9 cellular contexts compared by ENCODE assay signal in genomic region chr6:7561153-7561964, GRCh38. TPM values are rescaled to one million over a fixed set of nuclear protein-coding genes. Genes with fewer than 3 reads are reported as not detected.
DNase-seq lines count a peak whose midpoint lies in the region; ATAC-seq and TF ChIP-seq lines count a peak whose summit lies in the region.
"Had no signal": no experiment of that assay in that cellular context is flagged by ENCODE, and none has a peak within 500 bp of the region (broad histone marks: within the 10 kb centered on the region; RNA-seq: fewer than 3 reads in every experiment).

No MANE protein-coding gene starts in this region.

- 55% methylated on average over 19 of the region's 19 CpGs for WGBS in hepatocyte (ENCODE audit: low lambda C conversion rate, missing lambda C conversion rate)

- peak overlapping the region; percentile 31 for H3K4me2 ChIP-seq in hepatocyte

- H2AFZ ChIP-seq in hepatocyte = no peak overlapping the region

- H4K20me1 ChIP-seq in hepatocyte (ENCODE audit: insufficient read depth, poor library complexity, severe bottlenecking) = no peaks in the 10 kb centered on the region

- H3K36me3 ChIP-seq in hepatocyte (replicated peaks; ENCODE audit: insufficient read depth, low read depth) (no peaks in the 10 kb centered on the region), upper lobe of right lung (no peaks in the 10 kb centered on the region)
- H3K36me3 ChIP-seq: neutrophil had no signal

- H3K27ac ChIP-seq in hepatocyte = peak overlapping the region; percentile 80
- H3K27ac ChIP-seq in upper lobe of right lung = no peak overlapping the region
- H3K27ac ChIP-seq: neutrophil had no signal

- H3K4me1 ChIP-seq in hepatocyte (ENCODE audit: insufficient read depth) (peaks cover 5% of the 10 kb centered on the region), upper lobe of right lung (peaks cover 6% of the 10 kb centered on the region)

- no peaks in the 10 kb centered on the region for H3K9me2 ChIP-seq in hepatocyte (replicated peaks; ENCODE audit: insufficient read depth)

- H3K4me3 ChIP-seq in hepatocyte (no peak overlapping the region), upper lobe of right lung (no peak overlapping the region)

- DNase-seq in NCI-H146 (lab: John Stamatoyannopoulos, UW) = peak; percentile 98
- DNase-seq in SK-N-DZ (ENCODE audit: low spot score) = peak; percentile 30
- DNase-seq in hepatocyte (ENCODE audit: low spot score) = peak; percentile 87
- no peak for DNase-seq in upper lobe of right lung
- no peak for DNase-seq in NCI-H2227 (lab: John Stamatoyannopoulos, UW; ENCODE audit: unreplicated experiment)
- DNase-seq: SW 1271 had no signal

- ATAC-seq in upper lobe of right lung (peak; percentile 67), HG02798 (IDR thresholded peaks at IDR 0.05; ENCODE audit: poor library complexity, unreplicated experiment) (no peak), HG02759 (IDR thresholded peaks at IDR 0.05; ENCODE audit: unreplicated experiment) (no peak)

- H3K27me3 ChIP-seq in hepatocyte (no peaks in the 10 kb centered on the region), upper lobe of right lung (peaks cover 15% of the 10 kb centered on the region)

- H3K9me3 ChIP-seq in hepatocyte (ENCODE audit: low read depth) (no peaks in the 10 kb centered on the region), upper lobe of right lung (no peaks in the 10 kb centered on the region)
- H3K9me3 ChIP-seq: neutrophil had no signal

- TF ChIP-seq CTCF in hepatocyte (IDR thresholded peaks at IDR 0.05; ENCODE audit: poor library complexity) = no peak
- no peak for TF ChIP-seq CTCF in upper lobe of right lung (IDR thresholded peaks at IDR 0.05)

- H3K79me2 ChIP-seq in hepatocyte = peaks cover 25% of the 10 kb centered on the region

- intact Hi-C loops in upper lobe of right lung (cut with DNase I) = no loop called here

RNA-seq across cellular contexts. Expression of gene DSP, which starts 19.9 kb away (rescaled TPM):
- not detected in 2 replicates for polyA plus RNA-seq in SK-N-DZ (2014; cell fraction: cytosol; rRNA removed)
- not detected in 2 replicates for polyA plus RNA-seq in SK-N-DZ (2014; cell fraction: nucleus; rRNA removed)
- 123 and 156 TPM in 2 replicates for total RNA-seq in hepatocyte
- 73.7 and 78.1 TPM in 2 replicates for polyA plus RNA-seq in hepatocyte
- total RNA-seq in upper lobe of right lung = 21.4 TPM

RNA-seq across cellular contexts. Expression of gene SNRNP48, which starts 28.6 kb away (rescaled TPM):
- polyA plus RNA-seq in SK-N-DZ (2014; cell fraction: cytosol; rRNA removed) = 12.5 and 18.0 TPM in 2 replicates
- 20.2 and 22.6 TPM in 2 replicates for polyA plus RNA-seq in SK-N-DZ (2014; cell fraction: nucleus; rRNA removed)
- 14.6 and 15.3 TPM in 2 replicates for total RNA-seq in hepatocyte
- 4.0 and 7.6 TPM in 2 replicates for polyA plus RNA-seq in hepatocyte
- total RNA-seq in upper lobe of right lung = 10.2 TPM

Comparison
In these comparisons a context has a peak if more than half of its experiments do, and no peak if none do; other contexts are left out.
1. DNase-seq: peak in NCI-H146 (single experiment), SK-N-DZ (single experiment) and hepatocyte (single experiment); none in upper lobe of right lung (single experiment) and NCI-H2227 (single experiment).